In genomic region chr2:190533175-190533967, GRCh38 we compare ENCODE assay signal across 8 cellular contexts. TPM values are rescaled to one million over a fixed set of nuclear protein-coding genes. Genes with fewer than 3 reads are reported as not detected.
A peak's percentile ranks its signal among the peaks of the same experiment; 100 is the strongest.
DNase-seq lines count a peak whose midpoint lies in the region; ATAC-seq, FAIRE-seq and TF ChIP-seq lines count a peak whose summit lies in the region.

No MANE protein-coding gene starts in this region.

- CTCF ChIA-PET in CD8-positive, alpha-beta T cell (lab: Charles Lee) = interaction anchor here (0.9 to 2.1 kb wide), 7 partner anchors 13 to 214 kb away, joined by 3 to 8 read pairs (median 5); partner anchors contain the start of genes HIBCH and MFSD6
- CTCF ChIA-PET in MCF 10A (lab: Yijun Ruan, JAX) = interaction anchor here (0.8 to 2.2 kb wide), 5 partner anchors 44 to 268 kb away, joined by 3 to 5 read pairs (median 3); no protein-coding TSS in a partner anchor

- peaks cover 10% of the 10 kb centered on the region for H3K9me3 Mint-ChIP-seq in CD8-positive, alpha-beta T cell
- peaks cover under 1% of the 10 kb centered on the region for H3K9me3 Mint-ChIP-seq in MCF 10A (ENCODE audit: unreplicated experiment)

- H3K27me3 Mint-ChIP-seq in CD8-positive, alpha-beta T cell (ENCODE audit: low read depth) = no peaks in the 10 kb centered on the region
- H3K27me3 Mint-ChIP-seq in MCF 10A (ENCODE audit: insufficient read depth, unreplicated experiment) = no peaks in the 10 kb centered on the region

- no TSS peak for BruUV-seq in MCF 10A (replicated peaks; lab: Mats Ljungman, UMichigan)

- peak in 1 of 7 experiments; percentile 40 for DNase-seq in CD8-positive, alpha-beta T cell
- DNase-seq in LHCN-M2 (ENCODE audit: low read depth) (peak; percentile 24), MCF 10A (ENCODE audit: unreplicated experiment) (no peak), HTR-8/SVneo (ENCODE audit: insufficient read length, low spot score) (no peak), C1 segment of cervical spinal cord (lab: John Stamatoyannopoulos, UW) (no peak), left lobe of liver (ENCODE audit: low spot score) (no peak), GM10266 (ENCODE audit: extremely low spot score) (no peak)

- H3K27me3 ChIP-seq in CD8-positive, alpha-beta T cell (ENCODE audit: insufficient read depth, low read length) = no peaks in the 10 kb centered on the region
- no peaks in the 10 kb centered on the region for H3K27me3 ChIP-seq in muscle layer of colon (ENCODE audit: control insufficient read depth in 1 of 2, insufficient read depth in 2 of 2, low read length in 2 of 2)

- no peaks in the 10 kb centered on the region for H3K9me3 ChIP-seq in CD8-positive, alpha-beta T cell (ENCODE audit: low read length)
- no peaks in the 10 kb centered on the region for H3K9me3 ChIP-seq in muscle layer of colon (ENCODE audit: low read length)

- intact Hi-C loops in CD8-positive, alpha-beta T cell (cut with DNase I, micrococcal nuclease) = loop anchor here (1.0 to 10.0 kb wide), 15 partner anchors 11 to 1089 kb away; partner anchors contain the start of genes ANKAR (in 1 of the 2), GLS (in 1 of the 2), HIBCH (in 1 of the 2) and MFSD6 (in 1 of the 2)
- intact Hi-C loops in MCF 10A (cut with micrococcal nuclease) = no loop called here

- TF ChIP-seq CTCF in CD8-positive, alpha-beta T cell (IDR thresholded peaks at IDR 0.05) = no peak
- TF ChIP-seq CTCF in MCF 10A (IDR thresholded peaks at IDR 0.05; ENCODE audit: unreplicated experiment) = no peak
- TF ChIP-seq CTCF in GM10266 (IDR thresholded peaks at IDR 0.05; ENCODE audit: control insufficient read depth, insufficient read depth, low read depth, missing control alignments) = no peak

- no peak for ATAC-seq in CD8-positive, alpha-beta T cell
- no peak for ATAC-seq in left lobe of liver

- peak overlapping the region; percentile 73 for H3K4me3 ChIP-seq in CD8-positive, alpha-beta T cell (ENCODE audit: low read depth, low read length)
- H3K4me3 ChIP-seq in muscle layer of colon (ENCODE audit: low read depth in 1 of 2, low read length in 2 of 2) = peak overlapping the region; percentile 91 to 94

- H3K4me1 ChIP-seq in CD8-positive, alpha-beta T cell (ENCODE audit: insufficient read depth, low read length) = peaks cover 39% of the 10 kb centered on the region
- H3K4me1 ChIP-seq in muscle layer of colon (ENCODE audit: insufficient read depth, low read length) = peaks cover 11% of the 10 kb centered on the region

- peak overlapping the region; percentile 92 for H3K27ac ChIP-seq in CD8-positive, alpha-beta T cell (ENCODE audit: low read depth, low read length)
- H3K27ac ChIP-seq in muscle layer of colon (ENCODE audit: low read depth, low read length) = peak overlapping the region; percentile 87

- peaks cover 76% of the 10 kb centered on the region for H3K4me1 Mint-ChIP-seq in CD8-positive, alpha-beta T cell (ENCODE audit: low read depth)
- peaks cover 49% of the 10 kb centered on the region for H3K4me1 Mint-ChIP-seq in MCF 10A (ENCODE audit: insufficient read depth, unreplicated experiment)

- peak overlapping the region; percentile 96 for H3K4me3 Mint-ChIP-seq in CD8-positive, alpha-beta T cell
- H3K4me3 Mint-ChIP-seq in MCF 10A (ENCODE audit: unreplicated experiment) = peak overlapping the region; percentile 80

- no peaks in the 10 kb centered on the region for H3K36me3 ChIP-seq in CD8-positive, alpha-beta T cell (ENCODE audit: insufficient read depth, low read length)
- H3K36me3 ChIP-seq in muscle layer of colon (ENCODE audit: insufficient read depth, low read length) = no peaks in the 10 kb centered on the region

- peak overlapping the region; percentile 100 for H3K27ac Mint-ChIP-seq in CD8-positive, alpha-beta T cell
- peak overlapping the region; percentile 98 for H3K27ac Mint-ChIP-seq in MCF 10A (ENCODE audit: low read depth, unreplicated experiment)

- FAIRE-seq in HTR-8/SVneo (lab: Jason Lieb, UNC) = no peak

- POLR2A ChIA-PET in CD8-positive, alpha-beta T cell (lab: Charles Lee) = interaction anchor here (0.6 to 3.3 kb wide), 26 partner anchors 10 to 348 kb away, joined by 3 to 42 read pairs (median 3); partner anchors contain the start of genes GLS, HIBCH, INPP1 and MFSD6
- POLR2A ChIA-PET in MCF 10A (lab: Yijun Ruan, JAX) = interaction anchor here (0.6 to 3.5 kb wide), 26 partner anchors 10 to 348 kb away, joined by 3 to 42 read pairs (median 6); partner anchors contain the start of gene INPP1

- peak overlapping the region; percentile 100 for H3K9ac ChIP-seq in muscle layer of colon (ENCODE audit: low read length)

- peaks cover 20% of the 10 kb centered on the region for H3K36me3 Mint-ChIP-seq in CD8-positive, alpha-beta T cell
- H3K36me3 Mint-ChIP-seq in MCF 10A (ENCODE audit: insufficient read depth, unreplicated experiment) = peaks cover 8% of the 10 kb centered on the region

RNA-seq across cellular contexts. Expression of gene NEMP2, which starts 1.2 kb away (rescaled TPM):
- total RNA-seq in CD8-positive, alpha-beta T cell = 1 to 10 TPM; 7.2 to 7.8 TPM
- total RNA-seq in LHCN-M2 (2014; rRNA removed) (13.7 and 16.7 TPM in 2 replicates), MCF 10A (2022) (34.2 and 46.0 TPM in 2 replicates), left lobe of liver (1.4 TPM)
- polyA plus RNA-seq in LHCN-M2 (2012) = 3.6 TPM
